In genomic region chr1:53237638-53238037, GRCh38 we compare ENCODE assay signal across 8 cellular contexts. TPM values are rescaled to one million over a fixed set of nuclear protein-coding genes. Genes with fewer than 3 reads are reported as not detected.
DNase-seq lines count a peak whose midpoint lies in the region; ATAC-seq and TF ChIP-seq lines count a peak whose summit lies in the region.

No MANE protein-coding gene starts in this region.

- peaks cover 27% of the 10 kb centered on the region for H3K36me3 Mint-ChIP-seq in nephron progenitor cell (ENCODE audit: low read depth)

- peaks cover 30% of the 10 kb centered on the region for H3K4me1 Mint-ChIP-seq in nephron progenitor cell

- peaks cover 35 to 44% (median 40%) of the 10 kb centered on the region in 11 experiments for H3K36me3 ChIP-seq in BLaER1 treated with 17β-estradiol and CSF1 and Interleukin-3, amounts not matched to agents 10 nM and 100 nM
- H3K36me3 ChIP-seq in Karpas-422 (ENCODE audit: insufficient read depth, low read length) = peaks cover 13% of the 10 kb centered on the region; the same call in 1 of the 2 replicates

- H3K4me1 ChIP-seq in BLaER1 treated with 17β-estradiol and CSF1 and Interleukin-3, amounts not matched to agents 10 nM and 100 nM = peaks cover 22 to 30% (median 26%) of the 10 kb centered on the region in 10 experiments
- H3K4me1 ChIP-seq in Karpas-422 (ENCODE audit: low read length) = peaks cover 25% of the 10 kb centered on the region

- peak overlapping the region; percentile 80 to 94 (median 91) for H3K9ac ChIP-seq in BLaER1 treated with 17β-estradiol and CSF1 and Interleukin-3, amounts not matched to agents 10 nM and 100 nM
- peak overlapping the region; percentile 89 for H3K9ac ChIP-seq in Karpas-422 (ENCODE audit: low read length)

- H3K4me3 Mint-ChIP-seq in nephron progenitor cell = peak overlapping the region; percentile 94

- ATAC-seq in HG03139 (IDR thresholded peaks at IDR 0.05; ENCODE audit: unreplicated experiment) = no peak

- H3K27ac ChIP-seq in BLaER1 treated with 17β-estradiol and CSF1 and Interleukin-3, amounts not matched to agents 10 nM and 100 nM = peak overlapping the region; percentile 65 to 88 (median 83)
- H3K27ac ChIP-seq in Karpas-422 (ENCODE audit: low read length) (no peak overlapping the region), dorsolateral prefrontal cortex (peak overlapping the region in 10 of 59 donors; percentile 65 to 90 (median 80))

- no peak overlapping the region for H2AFZ ChIP-seq in Karpas-422 (ENCODE audit: low read length)

- TF ChIP-seq CTCF in dorsolateral prefrontal cortex (IDR thresholded peaks at IDR 0.05 in 54 of 56, conservative IDR thresholded peaks at IDR 0.05 in 2 of 56; ENCODE audit: low read depth in 1 of 56, partially characterized antibody in 56 of 56) (no peak), nephron progenitor cell (IDR thresholded peaks at IDR 0.05) (no peak)

- no peaks in the 10 kb centered on the region for H3K27me3 Mint-ChIP-seq in nephron progenitor cell (ENCODE audit: low read depth, poor library complexity)

- H3K9me2 ChIP-seq in Karpas-422 (replicated peaks; ENCODE audit: insufficient read depth, low read length) = no peaks in the 10 kb centered on the region

- H3K27ac Mint-ChIP-seq in nephron progenitor cell = peak overlapping the region; percentile 99

- intact Hi-C loops in dorsolateral prefrontal cortex (cut with DNase I) = loop anchor here (2.0 to 10.0 kb wide), 4 partner anchors 17 to 835 kb away; partner anchors contain the start of genes CZIB (in 2 of the 2), CPT2 (in 1 of the 2), ORC1 (in 1 of the 2) and PRPF38A (in 1 of the 2)

- peak overlapping the region; percentile 80 to 99 (median 92) for H3K4me3 ChIP-seq in BLaER1 treated with 17β-estradiol and CSF1 and Interleukin-3, amounts not matched to agents 10 nM and 100 nM
- peak overlapping the region; percentile 90 for H3K4me3 ChIP-seq in Karpas-422 (ENCODE audit: low read length)
- peak overlapping the region; percentile 64 to 100 (median 96) for H3K4me3 ChIP-seq in dorsolateral prefrontal cortex

- H3K9me3 ChIP-seq in BLaER1 treated with 17β-estradiol and CSF1 and Interleukin-3, amounts not matched to agents 10 nM and 100 nM (replicated peaks in 1 of 11) = no peaks in the 10 kb centered on the region
- H3K9me3 ChIP-seq in Karpas-422 (ENCODE audit: low read length) = no peaks in the 10 kb centered on the region

- no peaks in the 10 kb centered on the region for H3K9me3 Mint-ChIP-seq in nephron progenitor cell

- no peak for DNase-seq in Karpas-422
- DNase-seq in dorsolateral prefrontal cortex = no peak
- DNase-seq in nephron progenitor cell = no peak
- DNase-seq in kidney tubule cell (ENCODE audit: low spot score) = no peak
- no peak for DNase-seq in NCI-H2081 (lab: John Stamatoyannopoulos, UW)
- DNase-seq in T-helper 9 cell = no peak

- peak overlapping the region; percentile 88 to 97 (median 96) for H3K4me2 ChIP-seq in BLaER1 treated with 17β-estradiol and CSF1 and Interleukin-3, amounts not matched to agents 10 nM and 100 nM
- peak overlapping the region; percentile 93 for H3K4me2 ChIP-seq in Karpas-422 (ENCODE audit: low read depth, low read length, poor library complexity, severe bottlenecking)

- H3K79me2 ChIP-seq in Karpas-422 (ENCODE audit: low read length) = peaks cover 33% of the 10 kb centered on the region

- peaks cover 0 to 48% (median 28%) of the 10 kb centered on the region in 11 experiments; a peak in 14 of 22 replicates for H4K20me1 ChIP-seq in BLaER1 treated with 17β-estradiol and CSF1 and Interleukin-3, amounts not matched to agents 10 nM and 100 nM
- H4K20me1 ChIP-seq in Karpas-422 (ENCODE audit: insufficient read depth, low read depth, low read length) = peaks cover 5% of the 10 kb centered on the region; the same call in 1 of the 2 replicates

- H3K27me3 ChIP-seq in BLaER1 treated with 17β-estradiol and CSF1 and Interleukin-3, amounts not matched to agents 10 nM and 100 nM = no peaks in the 10 kb centered on the region
- no peaks in the 10 kb centered on the region for H3K27me3 ChIP-seq in Karpas-422 (ENCODE audit: low read length)
- H3K27me3 ChIP-seq in dorsolateral prefrontal cortex = no peaks in the 10 kb centered on the region

RNA-seq across cellular contexts. Expression of gene MAGOH, which starts 0.7 kb away (rescaled TPM):
- 67.1 and 76.4 TPM in 2 replicates for total RNA-seq in Karpas-422 (2014; rRNA removed; shearing (Covaris generic); ENCODE audit: low replicate concordance)
- total RNA-seq in dorsolateral prefrontal cortex = 10 to 100 TPM; 14.8 to 34.2 (median 24.6) TPM

RNA-seq across cellular contexts. Expression of gene CZIB, which starts 17.2 kb away (rescaled TPM):
- 64.2 and 72.7 TPM in 2 replicates for total RNA-seq in Karpas-422 (2014; rRNA removed; shearing (Covaris generic); ENCODE audit: low replicate concordance)
- total RNA-seq in dorsolateral prefrontal cortex = 10 to 100 TPM; 49.0 to 99.7 (median 72.4) TPM

RNA-seq across cellular contexts. Expression of gene CPT2, which starts 41.0 kb away (rescaled TPM):
- total RNA-seq in Karpas-422 (2014; rRNA removed; shearing (Covaris generic); ENCODE audit: low replicate concordance) = 32.3 and 37.3 TPM in 2 replicates
- total RNA-seq in dorsolateral prefrontal cortex = 10 to 100 TPM in 72 of 120 experiments, 1 to 10 TPM in 48; 4.3 to 20.0 (median 10.7) TPM
